Comparison of ENCODE assay signal across 22 cellular contexts in genomic region chr5:116506448-116506847, GRCh38.
DNase-seq lines count a peak whose midpoint lies in the region; ATAC-seq and TF ChIP-seq lines count a peak whose summit lies in the region.
"Had no signal": no experiment of that assay in that cellular context is flagged by ENCODE, and none has a peak within 500 bp of the region (broad histone marks: within the 10 kb centered on the region; RNA-seq: fewer than 3 reads in every experiment).

No MANE protein-coding gene starts in this region.

- H3K27me3 Mint-ChIP-seq in endodermal cell (ENCODE audit: insufficient read depth) (no peaks in the 10 kb centered on the region), type B pancreatic cell (no peaks in the 10 kb centered on the region)
- H3K27me3 Mint-ChIP-seq in effector memory CD8-positive, alpha-beta T cell, result no peaks in the 10 kb centered on the region

- peaks cover 40% of the 10 kb centered on the region for H3K36me3 Mint-ChIP-seq in endodermal cell (ENCODE audit: low read depth)
- peaks cover 26% of the 10 kb centered on the region for H3K36me3 Mint-ChIP-seq in type B pancreatic cell
- H3K36me3 Mint-ChIP-seq in effector memory CD8-positive, alpha-beta T cell (ENCODE audit: insufficient read depth), result no peaks in the 10 kb centered on the region
- H3K36me3 Mint-ChIP-seq: CD8-positive, alpha-beta memory T cell had no signal

- H3K27ac Mint-ChIP-seq in endodermal cell (no peak overlapping the region), type B pancreatic cell (peak overlapping the region; percentile 17)
- no peak overlapping the region for H3K27ac Mint-ChIP-seq in effector memory CD8-positive, alpha-beta T cell
- H3K27ac Mint-ChIP-seq: CD8-positive, alpha-beta memory T cell had no signal

- H3K9me3 Mint-ChIP-seq in endodermal cell (no peaks in the 10 kb centered on the region), type B pancreatic cell (no peaks in the 10 kb centered on the region)
- H3K9me3 Mint-ChIP-seq in effector memory CD8-positive, alpha-beta T cell, result no peaks in the 10 kb centered on the region
- H3K9me3 Mint-ChIP-seq: CD8-positive, alpha-beta memory T cell had no signal

- H3K4me3 Mint-ChIP-seq in endodermal cell (no peak overlapping the region), type B pancreatic cell (peak overlapping the region; percentile 29)
- H3K4me3 Mint-ChIP-seq in effector memory CD8-positive, alpha-beta T cell, result no peak overlapping the region
- H3K4me3 Mint-ChIP-seq: CD8-positive, alpha-beta memory T cell had no signal

- DNase-seq in NCI-H2171 treated with DMSO at 0.1 percent for 48 hours (lab: John Stamatoyannopoulos, UW) (peak; percentile 2), NCI-H2171 (lab: John Stamatoyannopoulos, UW) (no peak), endodermal cell (peak; percentile 40), myocyte (ENCODE audit: low read depth) (peak; percentile 8), type B pancreatic cell (ENCODE audit: extremely low spot score, unreplicated experiment) (no peak)
- no peak for DNase-seq in effector memory CD8-positive, alpha-beta T cell
- DNase-seq in effector CD4-positive, alpha-beta T cell, result no peak
- DNase-seq: 8988T; Calu3; CD8-positive, alpha-beta memory T cell; DMS79 treated with DMSO at 0.1 percent for 48 hours; GOT3; IMR-90; NCI-H1105 treated with DMSO at 0.1 percent for 48 hours; NCI-H2029 treated with DMSO at 0.1 percent for 48 hours; NK-92 treated with Interleukin-12 subunit alpha and Interleukin-12 subunit beta, amount 100 ng/mL, for 24 hours; SIG-M5 had no signal

- no peak overlapping the region for H3K27ac ChIP-seq in endodermal cell (ENCODE audit: low read depth, low read length)
- H3K27ac ChIP-seq: BLaER1 treated with 17β-estradiol and CSF1 and Interleukin-3, amounts not matched to agents 10 nM and 100 nM had no signal

- no peak overlapping the region for H3K9ac ChIP-seq in endodermal cell (ENCODE audit: extremely low read depth, low read length, poor library complexity, severe bottlenecking)
- H3K9ac ChIP-seq: BLaER1 treated with 17β-estradiol and CSF1 and Interleukin-3, amounts not matched to agents 10 nM and 100 nM had no signal

- TF ChIP-seq CTCF in endodermal cell (conservative IDR thresholded peaks at IDR 0.05), result no peak
- no peak for TF ChIP-seq CTCF in type B pancreatic cell (conservative IDR thresholded peaks at IDR 0.05)

- ATAC-seq in GM18861 (IDR thresholded peaks at IDR 0.05; ENCODE audit: unreplicated experiment), result no peak
- ATAC-seq in effector memory CD8-positive, alpha-beta T cell (replicated peaks), result no peak
- ATAC-seq: GM12878, Panc1, SK-N-SH treated with all-trans-retinoic acid at 6 μM for 48 hours had no signal

- no peaks in the 10 kb centered on the region for H3K27me3 ChIP-seq in endodermal cell (ENCODE audit: control insufficient read depth, insufficient read depth, low read length, poor library complexity, severe bottlenecking)
- H3K27me3 ChIP-seq: BLaER1 treated with 17β-estradiol and CSF1 and Interleukin-3, amounts not matched to agents 10 nM and 100 nM had no signal

- 80 to 88% methylated on average over 1 of the region's 1 CpG for WGBS in endodermal cell (ENCODE audit: insufficient coverage in 1 of 2, insufficient read length in 1 of 2), 2 experiments

- H3K4me1 Mint-ChIP-seq in endodermal cell, result peaks cover 55% of the 10 kb centered on the region
- H3K4me1 Mint-ChIP-seq in type B pancreatic cell (ENCODE audit: unreplicated experiment), result peaks cover 60% of the 10 kb centered on the region
- H3K4me1 Mint-ChIP-seq in effector memory CD8-positive, alpha-beta T cell (ENCODE audit: low read depth in 2 of 2), result no peaks in the 10 kb centered on the region
- H3K4me1 Mint-ChIP-seq: CD8-positive, alpha-beta memory T cell had no signal

- peaks cover 7% of the 10 kb centered on the region for H3K4me1 ChIP-seq in endodermal cell (ENCODE audit: control insufficient read depth, insufficient read depth, low read length)
- H3K4me1 ChIP-seq: BLaER1 treated with 17β-estradiol and CSF1 and Interleukin-3, amounts not matched to agents 10 nM and 100 nM had no signal

- H3K36me3 ChIP-seq in endodermal cell (ENCODE audit: control insufficient read depth, insufficient read depth, low read length), result peaks cover 7% of the 10 kb centered on the region
- H3K36me3 ChIP-seq: BLaER1 treated with 17β-estradiol and CSF1 and Interleukin-3, amounts not matched to agents 10 nM and 100 nM had no signal

- H3K4me3 ChIP-seq in endodermal cell (ENCODE audit: low read length), result no peak overlapping the region
- H3K4me3 ChIP-seq: BLaER1 treated with 17β-estradiol and CSF1 and Interleukin-3, amounts not matched to agents 10 nM and 100 nM; GM12878 had no signal

- no peaks in the 10 kb centered on the region for H3K9me3 ChIP-seq in endodermal cell (ENCODE audit: control insufficient read depth, low read length)
- H3K9me3 ChIP-seq: BLaER1 treated with 17β-estradiol and CSF1 and Interleukin-3, amounts not matched to agents 10 nM and 100 nM had no signal

Comparison
In these comparisons a context has a peak if more than half of its experiments do, and no peak if none do; other contexts are left out.
1. DNase-seq: peak in NCI-H2171 treated with DMSO at 0.1 percent for 48 hours (single experiment), endodermal cell (single experiment) and myocyte (single experiment); none in NCI-H2171 (single experiment), type B pancreatic cell (single experiment), effector memory CD8-positive, alpha-beta T cell (0 of 3) and effector CD4-positive, alpha-beta T cell (single experiment).